ENCODE assay signal across 9 cellular contexts in genomic region chr3:172194702-172195392, GRCh38.
DNase-seq lines count a peak whose midpoint lies in the region; ATAC-seq and TF ChIP-seq lines count a peak whose summit lies in the region.
"Had no signal": no experiment of that assay in that cellular context is flagged by ENCODE, and none has a peak within 500 bp of the region (broad histone marks: within the 10 kb centered on the region; RNA-seq: fewer than 3 reads in every experiment).

No MANE protein-coding gene starts in this region.

- no peak for TF ChIP-seq CTCF in foreskin keratinocyte (conservative IDR thresholded peaks at IDR 0.05)
- no peak for TF ChIP-seq CTCF in smooth muscle cell (IDR thresholded peaks at IDR 0.05; ENCODE audit: borderline replicate concordance, insufficient read depth, poor library complexity, severe bottlenecking)

- H3K79me2 ChIP-seq in smooth muscle cell (ENCODE audit: low read depth) = peaks cover 95% of the 10 kb centered on the region

- DNase-seq in SHP77 (lab: John Stamatoyannopoulos, UW) (peak; percentile 36 to 44), SHP77 treated with DMSO at 0.1 percent for 48 hours (lab: John Stamatoyannopoulos, UW) (no peak), NCI-H774 (lab: John Stamatoyannopoulos, UW) (peak; percentile 65), foreskin keratinocyte (no peak), smooth muscle cell (lab: John Stamatoyannopoulos, UW; ENCODE audit: unreplicated experiment) (no peak), EL (no peak), KG1 (lab: John Stamatoyannopoulos, UW) (no peak)
- DNase-seq: small intestine had no signal

- ATAC-seq in foreskin keratinocyte (peak; percentile 62), GM21737 (IDR thresholded peaks at IDR 0.05; ENCODE audit: unreplicated experiment) (no peak)

- peak overlapping the region; percentile 64 for H3K4me2 ChIP-seq in smooth muscle cell

- 48% methylated on average over 4 of the region's 4 CpGs for WGBS in smooth muscle cell (ENCODE audit: low lambda C conversion rate)

- H3K36me3 ChIP-seq in smooth muscle cell (ENCODE audit: low read depth) = no peaks in the 10 kb centered on the region

- peak overlapping the region; percentile 52 for H3K9ac ChIP-seq in smooth muscle cell (ENCODE audit: low read depth)

- H3K27me3 ChIP-seq in foreskin keratinocyte (no peaks in the 10 kb centered on the region), smooth muscle cell (ENCODE audit: low read depth) (no peaks in the 10 kb centered on the region)

- H3K4me1 ChIP-seq in foreskin keratinocyte = peaks cover 3% of the 10 kb centered on the region
- H3K4me1 ChIP-seq in smooth muscle cell (ENCODE audit: low read depth) = peaks cover 18% of the 10 kb centered on the region

- peaks cover 47% of the 10 kb centered on the region for H3F3A ChIP-seq in smooth muscle cell (ENCODE audit: low read depth)

- H2AFZ ChIP-seq in smooth muscle cell (ENCODE audit: low read depth) = no peak overlapping the region

- H3K27ac ChIP-seq in foreskin keratinocyte (no peak overlapping the region), smooth muscle cell (ENCODE audit: low read depth) (peak overlapping the region; percentile 82)

- no peaks in the 10 kb centered on the region for H3K9me3 ChIP-seq in smooth muscle cell (replicated peaks; ENCODE audit: low read depth)

- H4K20me1 ChIP-seq in smooth muscle cell (ENCODE audit: low read depth) = peaks cover 79% of the 10 kb centered on the region

- H3K4me3 ChIP-seq in smooth muscle cell = no peak overlapping the region

Comparison
In these comparisons a context has a peak if more than half of its experiments do, and no peak if none do; other contexts are left out.
1. DNase-seq: peak in SHP77 (2 of 2) and NCI-H774 (single experiment); none in SHP77 treated with DMSO at 0.1 percent for 48 hours (single experiment), foreskin keratinocyte (0 of 2), smooth muscle cell (single experiment), EL (single experiment) and KG1 (single experiment).